In the genomic region with DNA sequence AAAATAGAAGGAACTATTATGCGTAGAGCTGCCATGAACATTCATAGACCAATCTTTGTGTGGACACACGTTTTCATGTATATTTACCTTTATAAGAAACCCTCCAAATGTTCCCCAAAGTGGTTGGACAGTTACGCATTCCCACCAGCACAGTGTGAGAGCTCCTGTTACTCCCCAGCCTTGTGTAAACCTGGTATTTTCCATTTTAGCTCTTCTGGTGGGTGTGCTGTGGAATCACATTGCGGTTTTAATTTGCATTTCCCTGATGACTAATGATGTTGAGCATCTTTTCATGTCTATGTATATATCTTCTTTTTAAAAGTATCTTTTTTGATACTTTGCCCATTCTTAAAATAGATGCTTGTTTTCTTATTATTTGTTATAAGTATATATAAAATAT, we compare ENCODE assay signal across 15 cellular contexts. TPM values are rescaled to one million over a fixed set of nuclear protein-coding genes. Genes with fewer than 3 reads are reported as not detected.
DNase-seq lines count a peak whose midpoint lies in the region; ATAC-seq and TF ChIP-seq lines count a peak whose summit lies in the region.
"Had no signal": no experiment of that assay in that cellular context is flagged by ENCODE, and none has a peak within 500 bp of the region (broad histone marks: within the 10 kb centered on the region; RNA-seq: fewer than 3 reads in every experiment).

No MANE protein-coding gene starts in this region.

- H4K91ac ChIP-seq in mesenchymal stem cell (ENCODE audit: low read length) = no peak overlapping the region

- H3K9me3 ChIP-seq in HEK293 (ENCODE audit: control insufficient read depth, insufficient read depth, low read depth, low read length) = no peaks in the 10 kb centered on the region
- peaks cover 6% of the 10 kb centered on the region for H3K9me3 ChIP-seq in mesenchymal stem cell (ENCODE audit: control insufficient read depth, low read length)
- H3K9me3 ChIP-seq: pancreas, upper lobe of left lung had no signal

- peak overlapping the region; percentile 82 for H3K27ac Mint-ChIP-seq in activated CD8-positive, alpha-beta T cell treated with anti-CD3 and anti-CD28 coated beads for 36 hours
- no peak overlapping the region for H3K27ac Mint-ChIP-seq in activated CD8-positive, alpha-beta T cell treated with anti-CD3 and anti-CD28 coated beads, Interleukin-2, amount 10 ng/mL, durations not matched to agents 7 days and 5 days

- H2BK120ac ChIP-seq in mesenchymal stem cell (ENCODE audit: low read depth, low read length) = no peak overlapping the region

- H3K27me3 Mint-ChIP-seq in activated CD8-positive, alpha-beta T cell treated with anti-CD3 and anti-CD28 coated beads for 36 hours = no peaks in the 10 kb centered on the region
- H3K27me3 Mint-ChIP-seq in activated CD8-positive, alpha-beta T cell treated with anti-CD3 and anti-CD28 coated beads, Interleukin-2, amount 10 ng/mL, durations not matched to agents 7 days and 5 days (ENCODE audit: low read depth) = no peaks in the 10 kb centered on the region

- H3K18ac ChIP-seq in mesenchymal stem cell (ENCODE audit: low read depth in 1 of 2, low read length in 2 of 2) = no peak overlapping the region

- no peak overlapping the region for H2AFZ ChIP-seq in mesenchymal stem cell (ENCODE audit: low read depth, low read length)

- H3K14ac ChIP-seq in mesenchymal stem cell (ENCODE audit: low read length in 2 of 2) = no peak overlapping the region

- H2BK5ac ChIP-seq in mesenchymal stem cell (ENCODE audit: low read depth, low read length, poor library complexity, severe bottlenecking) = no peak overlapping the region

- H3K4me3 ChIP-seq in HEK293 (ENCODE audit: low read depth, low read length) = no peak overlapping the region
- no peak overlapping the region for H3K4me3 ChIP-seq in mesenchymal stem cell (ENCODE audit: insufficient read depth in 1 of 2, low read depth in 1 of 2, low read length in 2 of 2)
- H3K4me3 ChIP-seq: pancreas, upper lobe of left lung had no signal

- H3K9me3 Mint-ChIP-seq in activated CD8-positive, alpha-beta T cell treated with anti-CD3 and anti-CD28 coated beads for 36 hours = peaks cover 8% of the 10 kb centered on the region
- peaks cover 9% of the 10 kb centered on the region for H3K9me3 Mint-ChIP-seq in activated CD8-positive, alpha-beta T cell treated with anti-CD3 and anti-CD28 coated beads, Interleukin-2, amount 10 ng/mL, durations not matched to agents 7 days and 5 days (ENCODE audit: insufficient read depth)

- peaks cover 53% of the 10 kb centered on the region for H3K4me1 Mint-ChIP-seq in activated CD8-positive, alpha-beta T cell treated with anti-CD3 and anti-CD28 coated beads for 36 hours (ENCODE audit: low read depth)
- H3K4me1 Mint-ChIP-seq in activated CD8-positive, alpha-beta T cell treated with anti-CD3 and anti-CD28 coated beads, Interleukin-2, amount 10 ng/mL, durations not matched to agents 7 days and 5 days (ENCODE audit: low read depth) = peaks cover 56% of the 10 kb centered on the region

- WGBS in mesenchymal stem cell = 77% methylated on average over 3 of the region's 4 CpGs

- no peak overlapping the region for H3K9ac ChIP-seq in mesenchymal stem cell (ENCODE audit: low read length)

- H3K23ac ChIP-seq in mesenchymal stem cell (ENCODE audit: low read length in 2 of 2) = no peak overlapping the region

- intact Hi-C loops in activated CD8-positive, alpha-beta T cell treated with anti-CD3 and anti-CD28 coated beads for 36 hours (cut with micrococcal nuclease) = loop anchor here (5.0 kb wide), 1 partner anchor 42 kb away; no protein-coding TSS in a partner anchor

- no peak for TF ChIP-seq CTCF in activated CD8-positive, alpha-beta T cell treated with anti-CD3 and anti-CD28 coated beads for 36 hours (IDR thresholded peaks at IDR 0.05)
- no peak for TF ChIP-seq CTCF in HEK293 (tag by site-specific recombination; IDR thresholded peaks at IDR 0.05)

- peak overlapping the region; percentile 55 for H3K4me3 Mint-ChIP-seq in activated CD8-positive, alpha-beta T cell treated with anti-CD3 and anti-CD28 coated beads for 36 hours
- H3K4me3 Mint-ChIP-seq in activated CD8-positive, alpha-beta T cell treated with anti-CD3 and anti-CD28 coated beads, Interleukin-2, amount 10 ng/mL, durations not matched to agents 7 days and 5 days = no peak overlapping the region

- no peak overlapping the region for H2BK15ac ChIP-seq in mesenchymal stem cell (ENCODE audit: low read depth, poor library complexity, severe bottlenecking)

- no peak for DNase-seq in activated CD8-positive, alpha-beta T cell treated with anti-CD3 and anti-CD28 coated beads for 36 hours
- no peak for DNase-seq in activated CD8-positive, alpha-beta T cell treated with anti-CD3 and anti-CD28 coated beads, Interleukin-2, amount 10 ng/mL, durations not matched to agents 7 days and 5 days
- DNase-seq in activated naive CD4-positive, alpha-beta T cell treated with anti-CD3 and anti-CD28 coated beads, Interleukin-2, amount 50 U/mL, for 16 hours = peak; percentile 12
- DNase-seq in mesenchymal stem cell (peak; percentile 1), SHP77 (lab: John Stamatoyannopoulos, UW) (no peak), NCI-H146 (lab: John Stamatoyannopoulos, UW) (no peak)
- DNase-seq: ACHN, NCI-H187, pancreas, SIG-M5 had no signal

- H2BK12ac ChIP-seq in mesenchymal stem cell (ENCODE audit: low read length in 2 of 2) = no peak overlapping the region

- H2AK5ac ChIP-seq in mesenchymal stem cell (ENCODE audit: low read length, severe bottlenecking) = no peak overlapping the region

- CTCF ChIA-PET in activated CD8-positive, alpha-beta T cell treated with anti-CD3 and anti-CD28 coated beads for 36 hours (lab: Charles Lee) = interaction anchor here (0.8 kb wide), 1 partner anchor 13 kb away, joined by 3 read pairs; no protein-coding TSS in a partner anchor
- CTCF ChIA-PET in activated CD8-positive, alpha-beta T cell treated with anti-CD3 and anti-CD28 coated beads, Interleukin-2, amount 10 ng/mL, durations not matched to agents 7 days and 5 days (lab: Charles Lee) = interaction anchor here (1.0 to 1.3 kb wide), 2 partner anchors 19 to 162 kb away, joined by 3 to 4 read pairs; no protein-coding TSS in a partner anchor
- CTCF ChIA-PET in HEK293 (lab: Yijun Ruan, JAX) = interaction anchor here (0.6 kb wide), 1 partner anchor 283 kb away, joined by 3 read pairs; no protein-coding TSS in a partner anchor

- POLR2A ChIA-PET in activated CD8-positive, alpha-beta T cell treated with anti-CD3 and anti-CD28 coated beads for 36 hours (lab: Charles Lee) = interaction anchor here (0.6 to 1.1 kb wide), 4 partner anchors 15 to 38 kb away, joined by 3 to 4 read pairs (median 3); no protein-coding TSS in a partner anchor
- POLR2A ChIA-PET in activated CD8-positive, alpha-beta T cell treated with anti-CD3 and anti-CD28 coated beads, Interleukin-2, amount 10 ng/mL, durations not matched to agents 7 days and 5 days (lab: Charles Lee) = interaction anchor here (0.6 kb wide), 1 partner anchor 12 kb away, joined by 3 read pairs; no protein-coding TSS in a partner anchor
- POLR2A ChIA-PET in HEK293 (lab: Yijun Ruan, JAX) = interaction anchor here (0.7 kb wide), 1 partner anchor 142 kb away, joined by 3 read pairs; no protein-coding TSS in a partner anchor

- no peak overlapping the region for H3K4ac ChIP-seq in mesenchymal stem cell (ENCODE audit: low read depth in 1 of 2, low read length in 2 of 2)

- H3K36me3 ChIP-seq in HEK293 (ENCODE audit: control insufficient read depth in 2 of 2, insufficient read depth in 1 of 2, low read length in 2 of 2) (no peaks in the 10 kb centered on the region), mesenchymal stem cell (ENCODE audit: control insufficient read depth in 1 of 2, insufficient read depth in 2 of 2, low read depth in 1 of 2, low read length in 2 of 2) (no peaks in the 10 kb centered on the region)
- H3K36me3 ChIP-seq: pancreas, upper lobe of left lung had no signal

- H3K79me1 ChIP-seq in mesenchymal stem cell (replicated peaks; ENCODE audit: low read length, poor library complexity, severe bottlenecking) = no peaks in the 10 kb centered on the region

- no peak overlapping the region for H3K4me2 ChIP-seq in mesenchymal stem cell (ENCODE audit: low read length, poor library complexity, severe bottlenecking)

- H4K8ac ChIP-seq in mesenchymal stem cell (ENCODE audit: low read length) = no peak overlapping the region

- H3K36me3 Mint-ChIP-seq in activated CD8-positive, alpha-beta T cell treated with anti-CD3 and anti-CD28 coated beads for 36 hours (ENCODE audit: low read depth) = peaks cover 76% of the 10 kb centered on the region
- H3K36me3 Mint-ChIP-seq in activated CD8-positive, alpha-beta T cell treated with anti-CD3 and anti-CD28 coated beads, Interleukin-2, amount 10 ng/mL, durations not matched to agents 7 days and 5 days (ENCODE audit: low read depth) = peaks cover 35% of the 10 kb centered on the region

- peak; percentile 20 for ATAC-seq in activated CD8-positive, alpha-beta T cell treated with anti-CD3 and anti-CD28 coated beads for 36 hours
- ATAC-seq in activated CD8-positive, alpha-beta T cell treated with anti-CD3 and anti-CD28 coated beads, Interleukin-2, amount 10 ng/mL, durations not matched to agents 7 days and 5 days = no peak
- no peak for ATAC-seq in GM21528 (IDR thresholded peaks at IDR 0.05; ENCODE audit: low FRiP score, unreplicated experiment)

- H3K4me1 ChIP-seq in HEK293 (ENCODE audit: control insufficient read depth, insufficient read depth, low read length) (no peaks in the 10 kb centered on the region), mesenchymal stem cell (ENCODE audit: control insufficient read depth, insufficient read depth, low read depth, low read length) (peaks cover 2% of the 10 kb centered on the region)

- no peak overlapping the region for H3K27ac ChIP-seq in HEK293 (ENCODE audit: extremely low read depth, low read depth, low read length)
- H3K27ac ChIP-seq in mesenchymal stem cell (ENCODE audit: low read length, poor library complexity, severe bottlenecking) = no peak overlapping the region
- H3K27ac ChIP-seq: pancreas, upper lobe of left lung had no signal

- H3K27me3 ChIP-seq in mesenchymal stem cell (ENCODE audit: control insufficient read depth in 1 of 2, insufficient read depth in 1 of 2, low read length in 2 of 2) = peaks cover 0 to 41% of the 10 kb centered on the region in 2 experiments
- H3K27me3 ChIP-seq: pancreas, upper lobe of left lung had no signal

RNA-seq across cellular contexts. Expression of gene UBASH3A, which starts 3.2 kb away (rescaled TPM):
- total RNA-seq in activated CD8-positive, alpha-beta T cell treated with anti-CD3 and anti-CD28 coated beads for 36 hours = 10 to 100 TPM; 48.7 to 52.9 TPM
- total RNA-seq in activated CD8-positive, alpha-beta T cell treated with anti-CD3 and anti-CD28 coated beads, Interleukin-2, amount 10 ng/mL, durations not matched to agents 7 days and 5 days = 10 to 100 TPM; 68.7 to 74.0 TPM
- not detected for polyA plus RNA-seq in mesenchymal stem cell (2013, experiment 1 of 2)
- not detected for polyA plus RNA-seq in mesenchymal stem cell (2013, experiment 2 of 2)
- total RNA-seq: glomerular endothelial cell had no signal
- polyA plus RNA-seq: keratinocyte had no signal

RNA-seq across cellular contexts. Expression of gene TMPRSS3, which starts 4.7 kb away (rescaled TPM):
- total RNA-seq in activated CD8-positive, alpha-beta T cell treated with anti-CD3 and anti-CD28 coated beads for 36 hours = 100 to 1,000 TPM; 123 to 134 TPM
- 10 to 100 TPM in 1 of 2 experiments, 1 to 10 TPM in 1; 9.9 to 10.1 TPM for total RNA-seq in activated CD8-positive, alpha-beta T cell treated with anti-CD3 and anti-CD28 coated beads, Interleukin-2, amount 10 ng/mL, durations not matched to agents 7 days and 5 days
- not detected for polyA plus RNA-seq in mesenchymal stem cell (2013, experiment 1 of 2)
- polyA plus RNA-seq in mesenchymal stem cell (2013, experiment 2 of 2) = not detected
- total RNA-seq: glomerular endothelial cell had no signal
- polyA plus RNA-seq: keratinocyte had no signal

RNA-seq across cellular contexts. Expression of gene TFF1, which starts 34.2 kb away (rescaled TPM):
- total RNA-seq in activated CD8-positive, alpha-beta T cell treated with anti-CD3 and anti-CD28 coated beads for 36 hours = 1 to 10 TPM in 1 of 2 experiments, not detected in 1; 1.1 TPM
- total RNA-seq in activated CD8-positive, alpha-beta T cell treated with anti-CD3 and anti-CD28 coated beads, Interleukin-2, amount 10 ng/mL, durations not matched to agents 7 days and 5 days = not detected
- polyA plus RNA-seq in mesenchymal stem cell (2013, experiment 1 of 2) = not detected
- polyA plus RNA-seq in mesenchymal stem cell (2013, experiment 2 of 2) = not detected
- total RNA-seq: glomerular endothelial cell had no signal
- polyA plus RNA-seq: keratinocyte had no signal

RNA-seq across cellular contexts. Expression of gene TFF2, which starts 49.7 kb away (rescaled TPM):
- total RNA-seq in activated CD8-positive, alpha-beta T cell treated with anti-CD3 and anti-CD28 coated beads for 36 hours = not detected
- not detected for total RNA-seq in activated CD8-positive, alpha-beta T cell treated with anti-CD3 and anti-CD28 coated beads, Interleukin-2, amount 10 ng/mL, durations not matched to agents 7 days and 5 days
- polyA plus RNA-seq in mesenchymal stem cell (2013, experiment 1 of 2) = not detected
- polyA plus RNA-seq in mesenchymal stem cell (2013, experiment 2 of 2) = not detected
- total RNA-seq: glomerular endothelial cell, upper lobe of left lung had no signal
- polyA plus RNA-seq: keratinocyte had no signal

Comparison
In these comparisons a context has a peak if more than half of its experiments do, and no peak if none do; other contexts are left out.
1. RNA of gene TMPRSS3, which starts 4.7 kb away (total RNA-seq): 123 to 134 TPM in activated CD8-positive, alpha-beta T cell treated with anti-CD3 and anti-CD28 coated beads for 36 hours; 9.9 to 10.1 TPM in activated CD8-positive, alpha-beta T cell treated with anti-CD3 and anti-CD28 coated beads, Interleukin-2, amount 10 ng/mL, durations not matched to agents 7 days and 5 days; every median in the first group is over 10 times any median in the second.
2. DNase-seq: peak in activated naive CD4-positive, alpha-beta T cell treated with anti-CD3 and anti-CD28 coated beads, Interleukin-2, amount 50 U/mL, for 16 hours (single experiment) and mesenchymal stem cell (single experiment); none in activated CD8-positive, alpha-beta T cell treated with anti-CD3 and anti-CD28 coated beads for 36 hours (single experiment), activated CD8-positive, alpha-beta T cell treated with anti-CD3 and anti-CD28 coated beads, Interleukin-2, amount 10 ng/mL, durations not matched to agents 7 days and 5 days (single experiment), SHP77 (0 of 2) and NCI-H146 (single experiment).